13 cellular contexts compared by ENCODE assay signal in the genomic region with DNA sequence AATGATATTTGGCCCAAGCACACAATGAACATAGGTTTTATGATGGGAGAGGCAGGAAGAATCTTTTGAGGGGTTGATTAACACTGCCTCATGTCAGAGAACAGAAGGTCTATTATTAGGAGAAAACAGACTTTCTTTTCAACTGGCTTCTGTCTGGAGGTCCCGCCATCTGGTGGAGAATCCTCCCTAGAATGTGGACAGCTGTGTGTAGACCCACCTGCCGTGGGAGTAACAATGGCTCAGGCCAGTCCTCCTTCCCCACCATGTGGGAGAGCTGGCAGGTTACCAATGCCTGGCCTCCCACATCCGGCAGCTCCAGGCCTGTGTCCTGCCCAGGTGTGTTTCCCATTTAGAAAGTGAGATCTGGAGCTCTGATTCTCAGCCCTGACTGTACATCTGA.
A peak's percentile ranks its signal among the peaks of the same experiment; 100 is the strongest.
DNase-seq lines count a peak whose midpoint lies in the region; ATAC-seq, FAIRE-seq and TF ChIP-seq lines count a peak whose summit lies in the region.
"Had no signal": no experiment of that assay in that cellular context is flagged by ENCODE, and none has a peak within 500 bp of the region (broad histone marks: within the 10 kb centered on the region; RNA-seq: fewer than 3 reads in every experiment).

No MANE protein-coding gene starts in this region.

- no peak for DNase-seq in T-helper 17 cell
- peak; percentile 79 for DNase-seq in keratinocyte (ENCODE audit: low read depth, low spot score)
- no peak for DNase-seq in aorta
- no peak for DNase-seq in gastrocnemius medialis
- DNase-seq: activated T-cell treated with anti-CD3 and anti-CD28 coated beads for 4 hours, spleen had no signal

- no peak overlapping the region for H3K9ac ChIP-seq in BLaER1 treated with 17β-estradiol and CSF1 and Interleukin-3, amounts not matched to agents 10 nM and 100 nM
- H3K9ac ChIP-seq in Loucy (ENCODE audit: low read depth, low read length, poor library complexity, severe bottlenecking) (no peak overlapping the region), keratinocyte (ENCODE audit: control insufficient read depth, extremely low read depth, insufficient read depth, low read length) (peak overlapping the region; percentile 61)

- H3K9me1 ChIP-seq in keratinocyte (ENCODE audit: control insufficient read depth, extremely low read depth, insufficient read depth, low read length): no peaks in the 10 kb centered on the region

- peak overlapping the region in 7 of 11 experiments; percentile 21 to 57 (median 48); a peak in 12 of 22 replicates for H3K4me2 ChIP-seq in BLaER1 treated with 17β-estradiol and CSF1 and Interleukin-3, amounts not matched to agents 10 nM and 100 nM
- H3K4me2 ChIP-seq in Loucy (ENCODE audit: low read depth, low read length, poor library complexity, severe bottlenecking) (no peak overlapping the region), keratinocyte (ENCODE audit: control insufficient read depth, extremely low read depth, insufficient read depth, low read depth, low read length) (peak overlapping the region; percentile 63)

- H2AFZ ChIP-seq in Loucy (ENCODE audit: low read length): no peak overlapping the region
- H2AFZ ChIP-seq in keratinocyte (ENCODE audit: control insufficient read depth, low read length): peak overlapping the region; percentile 3

- no peaks in the 10 kb centered on the region for H3F3A ChIP-seq in Loucy (ENCODE audit: low read depth)

- in situ Hi-C loops in gastrocnemius medialis (cut with MboI; ENCODE audit: low sequenced_read_pairs in 4 of 4): no loop called here

- TF ChIP-seq POLR2A in gastrocnemius medialis (IDR thresholded peaks at IDR 0.05): no peak

- ATAC-seq in T-helper 17 cell: no peak
- no peak for ATAC-seq in HG02678 (IDR thresholded peaks at IDR 0.05; ENCODE audit: unreplicated experiment)
- no peak for ATAC-seq in aorta (ENCODE audit: low FRiP score)
- no peak for ATAC-seq in HG02610 (IDR thresholded peaks at IDR 0.05; ENCODE audit: unreplicated experiment)
- no peak for ATAC-seq in gastrocnemius medialis

- no peaks in the 10 kb centered on the region for H3K9me3 ChIP-seq in BLaER1 treated with 17β-estradiol and CSF1 and Interleukin-3, amounts not matched to agents 10 nM and 100 nM (replicated peaks in 1 of 11)
- no peaks in the 10 kb centered on the region for H3K9me3 ChIP-seq in Loucy (ENCODE audit: insufficient read depth, low read depth, low read length)
- H3K9me3 ChIP-seq in T-helper 17 cell (ENCODE audit: control insufficient read depth, low read length, poor library complexity, severe bottlenecking): no peaks in the 10 kb centered on the region
- no peaks in the 10 kb centered on the region for H3K9me3 ChIP-seq in keratinocyte (ENCODE audit: control insufficient read depth, low read depth, low read length)
- no peaks in the 10 kb centered on the region for H3K9me3 ChIP-seq in aorta (ENCODE audit: control insufficient read depth, low read length)
- H3K9me3 ChIP-seq in gastrocnemius medialis: no peaks in the 10 kb centered on the region
- H3K9me3 ChIP-seq: spleen had no signal

- no peaks in the 10 kb centered on the region for H3K9me2 ChIP-seq in Loucy (replicated peaks; ENCODE audit: low read depth, low read length)

- H3K27me3 ChIP-seq in BLaER1 treated with 17β-estradiol and CSF1 and Interleukin-3, amounts not matched to agents 10 nM and 100 nM: no peaks in the 10 kb centered on the region
- H3K27me3 ChIP-seq in Loucy (ENCODE audit: insufficient read depth, low read length, poor library complexity, severe bottlenecking) (no peaks in the 10 kb centered on the region), keratinocyte (ENCODE audit: control insufficient read depth, extremely low read depth, insufficient read depth, low read length) (no peaks in the 10 kb centered on the region), aorta (ENCODE audit: control insufficient read depth in 1 of 2, insufficient read depth in 2 of 2, low read length in 1 of 2) (no peaks in the 10 kb centered on the region), gastrocnemius medialis (no peaks in the 10 kb centered on the region)
- H3K27me3 ChIP-seq: spleen had no signal

- H3K79me2 ChIP-seq in Loucy (ENCODE audit: insufficient read depth, low read length) (no peaks in the 10 kb centered on the region), keratinocyte (ENCODE audit: control insufficient read depth, insufficient read depth, low read length) (no peaks in the 10 kb centered on the region)

- H3K36me3 ChIP-seq in BLaER1 treated with 17β-estradiol and CSF1 and Interleukin-3, amounts not matched to agents 10 nM and 100 nM: no peaks in the 10 kb centered on the region
- no peaks in the 10 kb centered on the region for H3K36me3 ChIP-seq in Loucy (ENCODE audit: insufficient read depth, low read length)
- H3K36me3 ChIP-seq in keratinocyte (ENCODE audit: control insufficient read depth in 2 of 2, extremely low read depth in 1 of 2, insufficient read depth in 2 of 2, low read length in 2 of 2): no peaks in the 10 kb centered on the region
- no peaks in the 10 kb centered on the region for H3K36me3 ChIP-seq in aorta (ENCODE audit: control insufficient read depth in 1 of 2, insufficient read depth in 2 of 2, low read length in 1 of 2)
- no peaks in the 10 kb centered on the region for H3K36me3 ChIP-seq in gastrocnemius medialis
- H3K36me3 ChIP-seq: spleen had no signal

- no peak overlapping the region for H3K4me3 ChIP-seq in BLaER1 treated with 17β-estradiol and CSF1 and Interleukin-3, amounts not matched to agents 10 nM and 100 nM
- no peak overlapping the region for H3K4me3 ChIP-seq in Loucy (ENCODE audit: low read length, poor library complexity, severe bottlenecking)
- H3K4me3 ChIP-seq in keratinocyte (ENCODE audit: control insufficient read depth in 2 of 3, extremely low read depth in 1 of 3, insufficient read depth in 2 of 3, low read depth in 1 of 3, low read length in 3 of 3): no peak overlapping the region
- H3K4me3 ChIP-seq in aorta (ENCODE audit: low read length in 2 of 2): no peak overlapping the region
- no peak overlapping the region for H3K4me3 ChIP-seq in gastrocnemius medialis
- H3K4me3 ChIP-seq: spleen had no signal

- intact Hi-C loops in aorta (cut with DNase I) (no loop called here), gastrocnemius medialis (cut with DNase I; ENCODE audit: low total_unique reads) (no loop called here)

- dilution Hi-C loops in keratinocyte (cut with MboI; ENCODE audit: extremely low pct_ligation_motif_present, low sequenced_read_pairs): no loop called here

- TF ChIP-seq CTCF in Loucy (conservative IDR thresholded peaks at IDR 0.05; ENCODE audit: low read length) (peak; percentile 36), keratinocyte (optimal IDR thresholded peaks at IDR 0.05 in 1 of 3, IDR thresholded peaks at IDR 0.05 in 1 of 3, conservative IDR thresholded peaks at IDR 0.05 in 1 of 3; ENCODE audit: extremely low read depth in 1 of 3, insufficient read depth in 2 of 3, low read length in 3 of 3) (peak in 2 of 3 experiments; percentile 18 to 59), gastrocnemius medialis (IDR thresholded peaks at IDR 0.05 in 4 of 5, conservative IDR thresholded peaks at IDR 0.05 in 1 of 5) (no peak)

- FAIRE-seq in keratinocyte (lab: Jason Lieb, UNC): peak; percentile 93
- FAIRE-seq: HTR-8/SVneo had no signal

- H3K27ac Mint-ChIP-seq in T-helper 17 cell: peak overlapping the region; percentile 57
- H3K27ac Mint-ChIP-seq: mesothelial cell of epicardium; T-helper 1 cell treated with Interleukin-12 subunit alpha and Interleukin-12 subunit beta and Interleukin-4 antibody, amounts not matched to agents 30 μg/mL and 1 μg/mL, for 36 hours had no signal

- peaks cover 2% of the 10 kb centered on the region for H3K36me3 Mint-ChIP-seq in T-helper 17 cell (ENCODE audit: low read depth)
- H3K36me3 Mint-ChIP-seq: mesothelial cell of epicardium had no signal

- WGBS in aorta, 2 donors: 87 to 91% methylated on average over 3 of the region's 3 CpGs

- peak overlapping the region in 1 of 11 experiments; percentile 10; a peak in 1 of 22 replicates for H3K27ac ChIP-seq in BLaER1 treated with 17β-estradiol and CSF1 and Interleukin-3, amounts not matched to agents 10 nM and 100 nM
- H3K27ac ChIP-seq in keratinocyte (ENCODE audit: control insufficient read depth, insufficient read depth, low read length) (peak overlapping the region; percentile 83), aorta (ENCODE audit: low read depth in 1 of 2, low read length in 2 of 2) (no peak overlapping the region), gastrocnemius medialis (no peak overlapping the region)

- peaks cover 0 to 32% (median 24%) of the 10 kb centered on the region in 10 experiments; a peak in 17 of 20 replicates for H3K4me1 ChIP-seq in BLaER1 treated with 17β-estradiol and CSF1 and Interleukin-3, amounts not matched to agents 10 nM and 100 nM
- H3K4me1 ChIP-seq in Loucy (ENCODE audit: insufficient read depth, low read length, poor library complexity, severe bottlenecking) (peaks cover 8% of the 10 kb centered on the region), keratinocyte (ENCODE audit: control insufficient read depth, extremely low read depth, insufficient read depth, low read length) (peaks cover 26% of the 10 kb centered on the region), aorta (ENCODE audit: control insufficient read depth in 1 of 2, insufficient read depth in 2 of 2, low read length in 2 of 2) (no peaks in the 10 kb centered on the region), gastrocnemius medialis (no peaks in the 10 kb centered on the region)

- H3K27me3 Mint-ChIP-seq in T-helper 17 cell: no peaks in the 10 kb centered on the region

- H3K4me3 Mint-ChIP-seq in T-helper 17 cell: no peak overlapping the region
- H3K4me3 Mint-ChIP-seq: mesothelial cell of epicardium; T-helper 1 cell treated with Interleukin-12 subunit alpha and Interleukin-12 subunit beta and Interleukin-4 antibody, amounts not matched to agents 30 μg/mL and 1 μg/mL, for 36 hours had no signal

- H4K20me1 ChIP-seq in BLaER1 treated with 17β-estradiol and CSF1 and Interleukin-3, amounts not matched to agents 10 nM and 100 nM: no peaks in the 10 kb centered on the region
- H4K20me1 ChIP-seq in Loucy (ENCODE audit: insufficient read depth, low read length, poor library complexity, severe bottlenecking) (no peaks in the 10 kb centered on the region), keratinocyte (ENCODE audit: control insufficient read depth, extremely low read depth, insufficient read depth, low read length) (no peaks in the 10 kb centered on the region)

- peaks cover 16% of the 10 kb centered on the region for H3K4me1 Mint-ChIP-seq in T-helper 17 cell

Comparison
In these comparisons a context has a peak if more than half of its experiments do, and no peak if none do; other contexts are left out.
1. CTCF ChIP-seq: peak in Loucy (single experiment) and keratinocyte (2 of 3); none in gastrocnemius medialis (0 of 5).